Comparison of ENCODE assay signal across 12 cellular contexts in the genomic region with DNA sequence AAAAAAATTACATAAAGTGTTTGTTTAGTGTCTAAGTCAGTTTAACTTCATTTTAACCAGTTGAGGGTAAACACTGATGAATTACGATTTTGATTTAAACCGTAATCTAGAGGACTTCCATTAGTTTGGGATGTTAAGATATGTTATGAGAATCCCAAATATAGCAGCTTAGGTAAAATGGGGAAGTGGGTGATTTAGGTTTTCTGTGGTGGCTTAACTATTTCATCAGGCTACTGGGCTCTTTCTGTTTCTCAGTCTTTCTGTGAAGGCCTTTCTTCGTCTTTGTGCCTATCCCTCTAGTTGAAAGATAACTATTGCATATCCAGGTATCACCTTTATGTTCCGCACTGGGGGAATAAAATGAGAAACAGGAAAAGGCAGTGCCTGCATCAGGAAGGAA.
"Had no signal": no experiment of that assay in that cellular context is flagged by ENCODE, and none has a peak within 500 bp of the region (broad histone marks: within the 10 kb centered on the region; RNA-seq: fewer than 3 reads in every experiment).

No MANE protein-coding gene starts in this region.

- H3K27me3 Mint-ChIP-seq: activated B cell treated with CpG ODN at 0.5 μM for 24 hours; activated CD4-positive, alpha-beta T cell treated with anti-CD3 and anti-CD28 coated beads, Interleukin-2, amount 10 ng/mL, durations not matched to agents 24 days and 14 days; activated T-helper 17 cell treated with anti-CD3 and anti-CD28 coated beads, Interleukin-2, amount 50 U/mL, for 72 hours; stimulated activated memory B cell treated with anti-CD40 and anti-IgM and Interleukin-4, amounts not matched to agents 10 μg/mL and 1 μg/mL and 100 μg/mL, for 72 hours had no signal

- H3K27me3 ChIP-seq: dorsolateral prefrontal cortex, right lobe of liver, tibial nerve had no signal

- H3K27ac ChIP-seq: dorsolateral prefrontal cortex, psoas muscle, right lobe of liver, tibial nerve had no signal

- ATAC-seq: activated T-helper 17 cell treated with anti-CD3 and anti-CD28 coated beads, Interleukin-2, amount 50 U/mL, for 72 hours; psoas muscle; right lobe of liver; stimulated activated memory B cell treated with anti-CD40 and anti-IgM and Interleukin-4, amounts not matched to agents 10 μg/mL and 1 μg/mL and 100 μg/mL, for 72 hours had no signal

- H3K27ac Mint-ChIP-seq: activated B cell treated with CpG ODN at 0.5 μM for 24 hours; activated CD4-positive, alpha-beta T cell treated with anti-CD3 and anti-CD28 coated beads, Interleukin-2, amount 10 ng/mL, durations not matched to agents 24 days and 14 days; activated naive CD4-positive, alpha-beta T cell treated with anti-CD3 and anti-CD28 coated beads for 36 hours; activated T-helper 17 cell treated with anti-CD3 and anti-CD28 coated beads, Interleukin-2, amount 50 U/mL, for 72 hours; stimulated activated memory B cell treated with anti-CD40 and anti-IgM and Interleukin-4, amounts not matched to agents 10 μg/mL and 1 μg/mL and 100 μg/mL, for 72 hours had no signal

- H3K9me3 Mint-ChIP-seq: activated B cell treated with CpG ODN at 0.5 μM for 24 hours; activated CD4-positive, alpha-beta T cell treated with anti-CD3 and anti-CD28 coated beads, Interleukin-2, amount 10 ng/mL, durations not matched to agents 24 days and 14 days; activated naive CD4-positive, alpha-beta T cell treated with anti-CD3 and anti-CD28 coated beads for 36 hours; stimulated activated memory B cell treated with anti-CD40 and anti-IgM and Interleukin-4, amounts not matched to agents 10 μg/mL and 1 μg/mL and 100 μg/mL, for 72 hours had no signal

- H3K4me3 ChIP-seq: dorsolateral prefrontal cortex, psoas muscle, right lobe of liver, tibial nerve had no signal

- H3K4me3 Mint-ChIP-seq: activated B cell treated with CpG ODN at 0.5 μM for 24 hours; activated CD4-positive, alpha-beta T cell treated with anti-CD3 and anti-CD28 coated beads, Interleukin-2, amount 10 ng/mL, durations not matched to agents 24 days and 14 days; activated naive CD4-positive, alpha-beta T cell treated with anti-CD3 and anti-CD28 coated beads for 36 hours; activated T-helper 17 cell treated with anti-CD3 and anti-CD28 coated beads, Interleukin-2, amount 50 U/mL, for 72 hours; stimulated activated memory B cell treated with anti-CD40 and anti-IgM and Interleukin-4, amounts not matched to agents 10 μg/mL and 1 μg/mL and 100 μg/mL, for 72 hours had no signal

- H3K4me1 Mint-ChIP-seq: activated B cell treated with CpG ODN at 0.5 μM for 24 hours; activated CD4-positive, alpha-beta T cell treated with anti-CD3 and anti-CD28 coated beads, Interleukin-2, amount 10 ng/mL, durations not matched to agents 24 days and 14 days; activated T-helper 17 cell treated with anti-CD3 and anti-CD28 coated beads, Interleukin-2, amount 50 U/mL, for 72 hours; stimulated activated memory B cell treated with anti-CD40 and anti-IgM and Interleukin-4, amounts not matched to agents 10 μg/mL and 1 μg/mL and 100 μg/mL, for 72 hours had no signal

- DNase-seq: activated B cell treated with CpG ODN at 0.5 μM for 24 hours; activated CD4-positive, alpha-beta T cell treated with anti-CD3 and anti-CD28 coated beads, Interleukin-2, amount 10 ng/mL, durations not matched to agents 24 days and 14 days; activated CD8-positive, alpha-beta memory T cell treated with anti-CD3 and anti-CD28 coated beads for 24 hours; activated naive CD4-positive, alpha-beta T cell treated with anti-CD3 and anti-CD28 coated beads for 36 hours; dorsolateral prefrontal cortex; hypothalamus; kidney glomerular epithelial cell; psoas muscle; right lobe of liver had no signal
